8 cellular contexts compared by ENCODE assay signal in the genomic region with DNA sequence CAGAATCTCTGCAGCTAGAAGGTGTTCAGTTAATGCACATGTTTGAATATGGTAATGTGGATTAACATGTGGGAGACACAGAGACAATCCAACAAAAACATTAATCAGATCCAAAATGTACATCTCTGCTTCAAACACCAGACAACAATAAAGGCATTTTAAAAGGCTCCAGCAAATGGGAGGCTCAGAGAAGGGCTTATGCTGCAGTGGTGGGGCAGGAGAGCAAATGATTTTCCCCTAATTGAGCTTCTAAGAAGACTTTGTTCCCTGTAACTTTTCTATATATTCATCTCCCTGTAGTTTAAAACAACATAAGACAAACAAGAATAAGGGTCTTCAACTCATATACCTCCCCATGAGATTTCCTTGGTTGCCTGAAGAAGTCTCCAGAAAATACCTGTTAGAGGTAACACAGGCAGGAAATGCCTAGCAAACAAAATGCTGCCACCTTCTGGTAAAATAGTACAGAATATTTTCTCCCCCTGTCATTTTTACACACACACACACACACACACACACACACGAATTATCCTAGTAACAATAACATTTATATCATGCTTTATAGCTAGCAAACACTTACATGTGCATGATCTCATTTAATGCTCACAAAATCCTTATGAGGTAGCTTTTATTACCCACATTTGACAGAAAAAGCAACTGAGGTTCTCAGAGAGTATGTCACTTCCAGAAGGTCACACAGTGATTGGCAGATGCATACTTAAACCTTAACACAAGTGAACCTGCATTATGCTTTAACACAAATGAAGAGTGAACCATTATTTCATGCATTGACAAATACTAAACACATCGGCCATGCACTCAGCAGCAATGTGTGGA.
A peak's percentile ranks its signal among the peaks of the same experiment; 100 is the strongest.
DNase-seq lines count a peak whose midpoint lies in the region; ATAC-seq lines count a peak whose summit lies in the region.

No MANE protein-coding gene starts in this region.

- peak; percentile 57 for DNase-seq in SIG-M5 treated with dmso at 0.1 percent for 504 hours (lab: John Stamatoyannopoulos, UW; ENCODE audit: unreplicated experiment)
- no peak for DNase-seq in SIG-M5 (lab: John Stamatoyannopoulos, UW)
- peak; percentile 59 for DNase-seq in NCI-H2171 treated with DMSO at 0.1 percent for 48 hours (lab: John Stamatoyannopoulos, UW)
- DNase-seq in astrocyte of the hippocampus (ENCODE audit: low read depth, low spot score): peak; percentile 56
- DNase-seq in left kidney (ENCODE audit: low read depth, low spot score): peak; percentile 56
- no peak for DNase-seq in epidermal melanocyte (ENCODE audit: insufficient read length, low spot score)
- DNase-seq in stimulated activated CD4-positive, alpha-beta T cell treated with anti-CD3 and anti-CD28 coated beads, Interleukin-12 subunit alpha, Interleukin-12 subunit beta, amount 100 ng/mL, for 4 hours: no peak

- ATAC-seq in HG02642 (IDR thresholded peaks at IDR 0.05; ENCODE audit: poor library complexity, unreplicated experiment): peak; percentile 64

Comparison
In these comparisons a context has a peak if more than half of its experiments do, and no peak if none do; other contexts are left out.
1. DNase-seq: peak in SIG-M5 treated with dmso at 0.1 percent for 504 hours (single experiment), NCI-H2171 treated with DMSO at 0.1 percent for 48 hours (single experiment), astrocyte of the hippocampus (single experiment) and left kidney (single experiment); none in SIG-M5 (single experiment), epidermal melanocyte (single experiment) and stimulated activated CD4-positive, alpha-beta T cell treated with anti-CD3 and anti-CD28 coated beads, Interleukin-12 subunit alpha, Interleukin-12 subunit beta, amount 100 ng/mL, for 4 hours (single experiment).